ENCODE assay signal across 33 cellular contexts in genomic region chr1:206422525-206422924, GRCh38.
"Had no signal": no experiment of that assay in that cellular context is flagged by ENCODE, and none has a peak within 500 bp of the region (broad histone marks: within the 10 kb centered on the region; RNA-seq: fewer than 3 reads in every experiment).

No MANE protein-coding gene starts in this region.

- H3K27ac ChIP-seq: RWPE1 had no signal

- DNase-seq: activated B cell treated with CpG ODN at 0.5 μM for 24 hours; activated CD4-positive, alpha-beta memory T cell treated with anti-CD3 and anti-CD28 coated beads for 36 hours; activated CD4-positive, alpha-beta T cell treated with anti-CD3 and anti-CD28 coated beads for 4 hours; activated CD4-positive, alpha-beta T cell treated with anti-CD3 and anti-CD28 coated beads, Interleukin-2, amount 50 U/mL, for 1 hour; activated CD4-positive, CD25-positive, alpha-beta regulatory T cell treated with anti-CD3 and anti-CD28 coated beads, Interleukin-2, amount 50 U/mL, for 72 hours; activated CD8-positive, alpha-beta memory T cell treated with anti-CD3 and anti-CD28 coated beads, Interleukin-2, amount 50 U/mL, for 4 hours; activated naive CD4-positive, alpha-beta T cell treated with anti-CD3 and anti-CD28 coated beads, Interleukin-2, amount 10 ng/mL, durations not matched to agents 7 days and 5 days; activated naive CD8-positive, alpha-beta T cell treated with anti-CD3 and anti-CD28 coated beads, Interleukin-2, amount 50 U/mL, for 24 hours; activated T-cell treated with anti-CD3 and anti-CD28 coated beads for 4 hours; activated T-cell treated with anti-CD3 and anti-CD28 coated beads, Interleukin-2, amount 50 U/mL, for 4 hours; caudate nucleus; Kasumi-1; KG1; MM.1S; MV-4-11; NCI-H1092; NCI-H1436 treated with DMSO at 0.1 percent for 48 hours; NCI-H187 treated with DMSO at 0.1 percent for 48 hours; NCI-H2081; NCI-H2171 treated with DMSO at 0.1 percent for 48 hours; NCI-H2227 treated with DMSO at 0.1 percent for 48 hours; NCI-H510A treated with DMSO at 0.1 percent for 48 hours; NCI-H526 treated with DMSO at 0.1 percent for 48 hours; NCI-H774; NK-92 treated with Interleukin-12 subunit alpha and Interleukin-12 subunit beta, amount 100 ng/mL, for 24 hours; PC-3; SIG-M5 had no signal

- H3K27ac Mint-ChIP-seq: activated B cell treated with CpG ODN at 0.5 μM for 24 hours; activated CD4-positive, alpha-beta memory T cell treated with anti-CD3 and anti-CD28 coated beads for 36 hours; activated naive CD4-positive, alpha-beta T cell treated with anti-CD3 and anti-CD28 coated beads, Interleukin-2, amount 10 ng/mL, durations not matched to agents 7 days and 5 days; activated naive CD8-positive, alpha-beta T cell; activated naive CD8-positive, alpha-beta T cell treated with anti-CD3 and anti-CD28 coated beads, Interleukin-2, amount 50 U/mL, for 24 hours; activated T-helper 1 cell treated with anti-CD3 and anti-CD28 coated beads, Interleukin-12 subunit alpha, Interleukin-12 subunit beta, Interleukin-2, Interleukin-4 antibody, amounts not matched to agents 30 ng/mL and 10 ng/mL and 1 ng/mL, durations not matched to agents 14 hours and 24 hours and 36 hours; T-helper 2 cell treated with Interferon-gamma antibody and Interleukin-4, amounts not matched to agents 5 μg/mL and 100 μg/mL, for 36 hours had no signal

- H3K4me3 Mint-ChIP-seq: activated B cell treated with CpG ODN at 0.5 μM for 24 hours; activated CD4-positive, alpha-beta memory T cell treated with anti-CD3 and anti-CD28 coated beads for 36 hours; activated naive CD4-positive, alpha-beta T cell treated with anti-CD3 and anti-CD28 coated beads, Interleukin-2, amount 10 ng/mL, durations not matched to agents 7 days and 5 days; activated naive CD8-positive, alpha-beta T cell; activated naive CD8-positive, alpha-beta T cell treated with anti-CD3 and anti-CD28 coated beads, Interleukin-2, amount 50 U/mL, for 24 hours; activated T-cell treated with anti-CD3 and anti-CD28 coated beads, Interleukin-2, amount 50 U/mL, for 4 hours; activated T-helper 1 cell treated with anti-CD3 and anti-CD28 coated beads, Interleukin-12 subunit alpha, Interleukin-12 subunit beta, Interleukin-2, Interleukin-4 antibody, amounts not matched to agents 30 ng/mL and 10 ng/mL and 1 ng/mL, durations not matched to agents 14 hours and 24 hours and 36 hours; brain; T-helper 2 cell treated with Interferon-gamma antibody and Interleukin-4, amounts not matched to agents 5 μg/mL and 100 μg/mL, for 36 hours had no signal

- H3K27me3 Mint-ChIP-seq: activated B cell treated with CpG ODN at 0.5 μM for 24 hours; activated CD4-positive, alpha-beta memory T cell treated with anti-CD3 and anti-CD28 coated beads for 36 hours; activated naive CD4-positive, alpha-beta T cell treated with anti-CD3 and anti-CD28 coated beads, Interleukin-2, amount 10 ng/mL, durations not matched to agents 7 days and 5 days; activated naive CD8-positive, alpha-beta T cell; activated naive CD8-positive, alpha-beta T cell treated with anti-CD3 and anti-CD28 coated beads, Interleukin-2, amount 50 U/mL, for 24 hours; brain had no signal

- ATAC-seq: activated naive CD8-positive, alpha-beta T cell treated with anti-CD3 and anti-CD28 coated beads, Interleukin-2, amount 50 U/mL, for 24 hours; activated T-cell treated with anti-CD3 and anti-CD28 coated beads, Interleukin-2, amount 50 U/mL, for 4 hours; PC-3; Right ventricle myocardium inferior had no signal

- H3K4me1 Mint-ChIP-seq: activated B cell treated with CpG ODN at 0.5 μM for 24 hours; activated naive CD4-positive, alpha-beta T cell treated with anti-CD3 and anti-CD28 coated beads, Interleukin-2, amount 10 ng/mL, durations not matched to agents 7 days and 5 days; activated naive CD8-positive, alpha-beta T cell treated with anti-CD3 and anti-CD28 coated beads, Interleukin-2, amount 50 U/mL, for 24 hours had no signal
